ENCODE assay signal across 8 cellular contexts in the genomic region with DNA sequence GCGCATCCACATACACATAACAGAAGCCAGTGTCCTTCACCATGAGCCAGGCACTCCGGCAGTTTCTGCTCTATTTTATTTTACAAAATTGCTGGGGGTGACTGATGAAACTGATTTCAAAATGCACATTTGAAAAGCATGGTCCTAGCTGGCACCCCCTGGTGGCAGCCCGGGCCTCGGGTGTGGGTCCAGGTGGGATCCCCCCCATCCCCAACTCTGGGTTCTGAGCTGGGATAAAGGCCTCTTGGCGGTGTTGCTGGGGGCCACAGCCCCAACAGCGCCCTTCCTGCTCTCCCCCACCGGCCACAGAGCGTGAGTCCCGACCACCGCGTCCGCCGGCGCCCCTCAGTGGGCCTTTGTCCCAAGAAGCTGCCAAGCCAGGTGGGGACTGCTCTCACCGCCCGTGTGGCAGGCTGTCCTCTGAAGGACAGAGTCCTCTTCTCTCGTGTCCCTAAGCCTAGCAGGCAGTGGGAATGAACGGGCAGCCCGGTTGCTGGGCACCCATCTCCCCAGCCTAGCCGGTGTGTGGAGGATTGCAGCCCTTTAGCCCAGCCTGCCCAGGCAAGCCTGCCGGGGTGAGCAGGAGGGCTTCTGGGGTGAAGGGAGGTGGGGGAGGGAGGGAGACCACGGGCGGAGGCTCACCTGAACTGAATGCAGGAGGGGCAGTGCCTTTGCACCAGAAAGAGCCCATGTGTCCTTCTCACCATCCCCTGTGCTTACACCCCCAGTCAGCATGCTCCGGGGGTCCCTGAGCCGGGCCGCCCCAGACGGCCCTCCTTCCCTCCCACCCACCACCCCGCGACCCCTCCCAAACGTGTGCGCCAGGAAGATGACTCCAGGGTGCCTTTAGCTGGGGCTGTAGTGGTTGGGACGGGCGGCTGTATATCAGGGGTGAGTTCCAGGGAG. TPM values are rescaled to one million over a fixed set of nuclear protein-coding genes. Genes with fewer than 3 reads are reported as not detected.
DNase-seq lines count a peak whose midpoint lies in the region; ATAC-seq and TF ChIP-seq lines count a peak whose summit lies in the region.

No MANE protein-coding gene starts in this region.

- peak; percentile 31 for ATAC-seq in effector memory CD8-positive, alpha-beta T cell (replicated peaks)
- ATAC-seq in GM21786 (IDR thresholded peaks at IDR 0.05; ENCODE audit: unreplicated experiment): no peak

- H3K36me3 ChIP-seq in BJ (ENCODE audit: control insufficient read depth, insufficient read depth, low read length): no peaks in the 10 kb centered on the region
- no peaks in the 10 kb centered on the region for H3K36me3 ChIP-seq in muscle layer of colon (ENCODE audit: insufficient read depth, low read length)
- H3K36me3 ChIP-seq in thyroid gland: no peaks in the 10 kb centered on the region

- H3K4me1 Mint-ChIP-seq in activated CD4-positive, alpha-beta T cell treated with anti-CD3 and anti-CD28 coated beads, Interleukin-2, amount 10 ng/mL, durations not matched to agents 24 days and 14 days: peaks cover 37% of the 10 kb centered on the region
- peaks cover 11 to 29% of the 10 kb centered on the region in 2 donors for H3K4me1 Mint-ChIP-seq in effector memory CD8-positive, alpha-beta T cell (ENCODE audit: low read depth in 2 of 2)

- DNase-seq in BJ (ENCODE audit: low read depth) (no peak), HuH-7.5 (ENCODE audit: low spot score) (peak; percentile 86), thyroid gland (peak; percentile 31 to 33), superior temporal gyrus (ENCODE audit: extremely low spot score) (no peak)
- peak; percentile 85 for DNase-seq in activated CD4-positive, alpha-beta T cell treated with anti-CD3 and anti-CD28 coated beads, Interleukin-2, amount 10 ng/mL, durations not matched to agents 24 days and 14 days
- DNase-seq in effector memory CD8-positive, alpha-beta T cell: peak; percentile 52 to 60 (median 58)

- peaks cover 3% of the 10 kb centered on the region for H3K36me3 Mint-ChIP-seq in activated CD4-positive, alpha-beta T cell treated with anti-CD3 and anti-CD28 coated beads, Interleukin-2, amount 10 ng/mL, durations not matched to agents 24 days and 14 days (ENCODE audit: low read depth)
- peaks cover 42% of the 10 kb centered on the region for H3K36me3 Mint-ChIP-seq in effector memory CD8-positive, alpha-beta T cell (ENCODE audit: insufficient read depth)

- H3K27me3 ChIP-seq in BJ (ENCODE audit: control insufficient read depth, insufficient read depth, low read length) (peaks cover 11% of the 10 kb centered on the region), muscle layer of colon (ENCODE audit: control insufficient read depth in 1 of 2, insufficient read depth in 2 of 2, low read length in 2 of 2) (peaks cover 32 to 69% of the 10 kb centered on the region in 2 donors), thyroid gland (no peaks in the 10 kb centered on the region)

- no peaks in the 10 kb centered on the region for H3K27me3 Mint-ChIP-seq in activated CD4-positive, alpha-beta T cell treated with anti-CD3 and anti-CD28 coated beads, Interleukin-2, amount 10 ng/mL, durations not matched to agents 24 days and 14 days
- H3K27me3 Mint-ChIP-seq in effector memory CD8-positive, alpha-beta T cell: no peaks in the 10 kb centered on the region

- TF ChIP-seq CTCF in BJ (IDR thresholded peaks at IDR 0.05; ENCODE audit: insufficient read depth, low read depth, low read length) (peak; percentile 91), thyroid gland (IDR thresholded peaks at IDR 0.05) (peak in 4 of 6 experiments; percentile 8 to 42 (median 25))

- POLR2A ChIA-PET in BJ (lab: Charles Lee): no interaction called here

- H3K27ac ChIP-seq in muscle layer of colon (ENCODE audit: low read depth, low read length) (peak overlapping the region; percentile 34), thyroid gland (no peak overlapping the region)

- intact Hi-C loops in activated CD4-positive, alpha-beta T cell treated with anti-CD3 and anti-CD28 coated beads, Interleukin-2, amount 10 ng/mL, durations not matched to agents 24 days and 14 days (cut with micrococcal nuclease): loop anchor here (1.0 kb wide), 3 partner anchors 18 to 34 kb away; a partner anchor contains a TSS
- intact Hi-C loops in thyroid gland (cut with DNase I): no loop called here

- H3K9me3 Mint-ChIP-seq in activated CD4-positive, alpha-beta T cell treated with anti-CD3 and anti-CD28 coated beads, Interleukin-2, amount 10 ng/mL, durations not matched to agents 24 days and 14 days: no peaks in the 10 kb centered on the region
- no peaks in the 10 kb centered on the region for H3K9me3 Mint-ChIP-seq in effector memory CD8-positive, alpha-beta T cell

- 8 to 11% methylated on average over 19 to 20 of the region's 33 CpGs for WGBS in thyroid gland, 2 donors

- H3K9ac ChIP-seq in muscle layer of colon (ENCODE audit: low read length): no peak overlapping the region

- peak overlapping the region; percentile 47 for H3K4me3 ChIP-seq in BJ (ENCODE audit: low read depth, low read length)
- H3K4me3 ChIP-seq in muscle layer of colon (ENCODE audit: low read depth in 1 of 2, low read length in 2 of 2): peak overlapping the region; percentile 20 to 23
- peak overlapping the region in 2 of 3 donors; percentile 27 to 48 for H3K4me3 ChIP-seq in thyroid gland (replicated peaks in 1 of 3)

- no peak overlapping the region for H3K27ac Mint-ChIP-seq in activated CD4-positive, alpha-beta T cell treated with anti-CD3 and anti-CD28 coated beads, Interleukin-2, amount 10 ng/mL, durations not matched to agents 24 days and 14 days
- peak overlapping the region; percentile 44 to 73 for H3K27ac Mint-ChIP-seq in effector memory CD8-positive, alpha-beta T cell

- CTCF ChIA-PET in BJ (lab: Yijun Ruan, JAX): interaction anchor here (0.7 to 2.2 kb wide), 7 partner anchors 10 to 114 kb away, joined by 3 to 10 read pairs (median 4); a partner anchor contains a TSS

- H3K4me1 ChIP-seq in muscle layer of colon (ENCODE audit: insufficient read depth, low read length): peaks cover 4% of the 10 kb centered on the region
- H3K4me1 ChIP-seq in thyroid gland: peaks cover 0 to 30% of the 10 kb centered on the region in 2 donors

- no peak for TF ChIP-seq POLR2A in thyroid gland (IDR thresholded peaks at IDR 0.05)

- H3K9me3 ChIP-seq in muscle layer of colon (ENCODE audit: low read length): no peaks in the 10 kb centered on the region
- H3K9me3 ChIP-seq in thyroid gland: no peaks in the 10 kb centered on the region

- H3K4me3 Mint-ChIP-seq in activated CD4-positive, alpha-beta T cell treated with anti-CD3 and anti-CD28 coated beads, Interleukin-2, amount 10 ng/mL, durations not matched to agents 24 days and 14 days: peak overlapping the region; percentile 83
- peak overlapping the region; percentile 79 to 82 for H3K4me3 Mint-ChIP-seq in effector memory CD8-positive, alpha-beta T cell

RNA-seq across cellular contexts. Expression of a gene that starts 0.9 kb away (rescaled TPM):
- not detected in 2 replicates for polyA plus RNA-seq in BJ (2011; rRNA removed)
- polyA minus RNA-seq in BJ (2011; rRNA and poly(A)+ RNA removed): not detected in 2 replicates
- total RNA-seq in activated CD4-positive, alpha-beta T cell treated with anti-CD3 and anti-CD28 coated beads, Interleukin-2, amount 10 ng/mL, durations not matched to agents 24 days and 14 days: 3.0 and 3.3 TPM in 2 replicates
- 1 to 10 TPM in 3 of 4 donors, under 1 TPM in 1; 0.33 to 1.3 (median 1.3) TPM for total RNA-seq in thyroid gland

RNA-seq across cellular contexts. Expression of a gene that starts 20.8 kb away (rescaled TPM):
- 7.8 and 11.9 TPM in 2 replicates for polyA plus RNA-seq in BJ (2011; rRNA removed)
- polyA minus RNA-seq in BJ (2011; rRNA and poly(A)+ RNA removed): 10.0 and 10.9 TPM in 2 replicates
- total RNA-seq in activated CD4-positive, alpha-beta T cell treated with anti-CD3 and anti-CD28 coated beads, Interleukin-2, amount 10 ng/mL, durations not matched to agents 24 days and 14 days: 47.3 and 49.7 TPM in 2 replicates
- 10 to 100 TPM; 12.5 to 26.8 (median 19.1) TPM for total RNA-seq in thyroid gland

RNA-seq across cellular contexts. Expression of a gene that starts 20.9 kb away (rescaled TPM):
- polyA plus RNA-seq in BJ (2011; rRNA removed): 10.3 and 16.9 TPM in 2 replicates
- 8.5 and 14.9 TPM in 2 replicates for polyA minus RNA-seq in BJ (2011; rRNA and poly(A)+ RNA removed)
- total RNA-seq in activated CD4-positive, alpha-beta T cell treated with anti-CD3 and anti-CD28 coated beads, Interleukin-2, amount 10 ng/mL, durations not matched to agents 24 days and 14 days: 68.8 and 69.9 TPM in 2 replicates
- total RNA-seq in thyroid gland: 10 to 100 TPM in 2 of 4 donors, 1 to 10 TPM in 2; 7.7 to 21.2 (median 13.6) TPM

RNA-seq across cellular contexts. Expression of a gene that starts 22.5 kb away (rescaled TPM):
- polyA plus RNA-seq in BJ (2011; rRNA removed): 9.6 and 17.4 TPM in 2 replicates
- polyA minus RNA-seq in BJ (2011; rRNA and poly(A)+ RNA removed): 6.0 and 10.8 TPM in 2 replicates
- 95.7 and 102 TPM in 2 replicates for total RNA-seq in activated CD4-positive, alpha-beta T cell treated with anti-CD3 and anti-CD28 coated beads, Interleukin-2, amount 10 ng/mL, durations not matched to agents 24 days and 14 days
- total RNA-seq in thyroid gland: 10 to 100 TPM; 20.7 to 52.5 (median 43.2) TPM

RNA-seq across cellular contexts. Expression of a gene that starts 34.6 kb away (rescaled TPM):
- 120 and 187 TPM in 2 replicates for polyA plus RNA-seq in BJ (2011; rRNA removed)
- polyA minus RNA-seq in BJ (2011; rRNA and poly(A)+ RNA removed): 76.8 and 91.5 TPM in 2 replicates
- total RNA-seq in activated CD4-positive, alpha-beta T cell treated with anti-CD3 and anti-CD28 coated beads, Interleukin-2, amount 10 ng/mL, durations not matched to agents 24 days and 14 days: 222 and 228 TPM in 2 replicates
- total RNA-seq in thyroid gland: 100 to 1,000 TPM; 199 to 475 (median 339) TPM

Comparison
In these comparisons a context has a peak if more than half of its experiments do, and no peak if none do; other contexts are left out.
1. DNase-seq: peak in HuH-7.5 (single experiment), activated CD4-positive, alpha-beta T cell treated with anti-CD3 and anti-CD28 coated beads, Interleukin-2, amount 10 ng/mL, durations not matched to agents 24 days and 14 days (single experiment), effector memory CD8-positive, alpha-beta T cell (3 of 3) and thyroid gland (2 of 2); none in BJ (single experiment) and superior temporal gyrus (single experiment).
2. Peak in every context shown above with its lines, with median percentiles within 50 percentile points of each other: H3K4me3 ChIP-seq.